ENCODE assay signal across 21 cellular contexts in genomic region chr22:50264104-50264745, GRCh38.
"Had no signal": no experiment of that assay in that cellular context is flagged by ENCODE, and none has a peak within 500 bp of the region (broad histone marks: within the 10 kb centered on the region; RNA-seq: fewer than 3 reads in every experiment).

No MANE protein-coding gene starts in this region.

- H3K4me3 Mint-ChIP-seq: activated naive CD4-positive, alpha-beta T cell treated with anti-CD3 and anti-CD28 coated beads, Interleukin-2, amount 50 U/mL, for 24 hours; activated naive CD8-positive, alpha-beta T cell treated with anti-CD3 and anti-CD28 coated beads, Interleukin-2, amount 50 U/mL, for 24 hours; activated T-cell treated with anti-CD3 and anti-CD28 coated beads, Interleukin-2, amount 50 U/mL, for 24 hours; activated T-helper 17 cell treated with anti-CD3 and anti-CD28 coated beads, Interleukin-2, amount 50 U/mL, for 72 hours; natural killer cell treated with Interleukin-12 subunit alpha and Interleukin-12 subunit beta and Interleukin-15 and Interleukin-18, amount 100 ng/mL, for 72 hours had no signal

- H3K27ac ChIP-seq: esophagus squamous epithelium, parathyroid adenoma, spleen, testis, transverse colon had no signal

- ATAC-seq: activated naive CD8-positive, alpha-beta T cell treated with anti-CD3 and anti-CD28 coated beads, Interleukin-2, amount 50 U/mL, for 24 hours; activated T-helper 17 cell treated with anti-CD3 and anti-CD28 coated beads, Interleukin-2, amount 50 U/mL, for 72 hours; left ventricle myocardium superior; mucosa of descending colon; natural killer cell treated with Interleukin-12 subunit alpha and Interleukin-12 subunit beta and Interleukin-15 and Interleukin-18, amount 100 ng/mL, for 72 hours; right cardiac atrium had no signal

- H3K9me3 ChIP-seq: esophagus squamous epithelium, mucosa of descending colon, testis, transverse colon had no signal

- H2AFZ ChIP-seq: parathyroid adenoma had no signal

- H3K27me3 ChIP-seq: testis had no signal

- H3K36me3 Mint-ChIP-seq: activated naive CD4-positive, alpha-beta T cell treated with anti-CD3 and anti-CD28 coated beads, Interleukin-2, amount 50 U/mL, for 24 hours; natural killer cell treated with Interleukin-12 subunit alpha and Interleukin-12 subunit beta and Interleukin-15 and Interleukin-18, amount 100 ng/mL, for 72 hours had no signal

- H3K27ac Mint-ChIP-seq: activated naive CD4-positive, alpha-beta T cell treated with anti-CD3 and anti-CD28 coated beads, Interleukin-2, amount 50 U/mL, for 24 hours; activated naive CD8-positive, alpha-beta T cell treated with anti-CD3 and anti-CD28 coated beads, Interleukin-2, amount 50 U/mL, for 24 hours; activated T-cell treated with anti-CD3 and anti-CD28 coated beads, Interleukin-2, amount 50 U/mL, for 24 hours; activated T-helper 17 cell treated with anti-CD3 and anti-CD28 coated beads, Interleukin-2, amount 50 U/mL, for 72 hours; natural killer cell treated with Interleukin-12 subunit alpha and Interleukin-12 subunit beta and Interleukin-15 and Interleukin-18, amount 100 ng/mL, for 72 hours had no signal

- DNase-seq: activated CD4-positive, alpha-beta T cell treated with anti-CD3 and anti-CD28 coated beads for 4 hours; activated CD4-positive, alpha-beta T cell treated with anti-CD3 and anti-CD28 coated beads, Interleukin-2, amount 50 U/mL, for 4 hours; activated CD4-positive, CD25-positive, alpha-beta regulatory T cell; activated CD8-positive, alpha-beta memory T cell treated with anti-CD3 and anti-CD28 coated beads, Interleukin-2, amount 50 U/mL, for 48 hours; activated naive CD8-positive, alpha-beta T cell treated with anti-CD3 and anti-CD28 coated beads, Interleukin-2, amount 50 U/mL, for 24 hours; activated T-cell treated with anti-CD3 and anti-CD28 coated beads, Interleukin-2, amount 50 U/mL, for 24 hours; central memory CD4-positive, alpha-beta T cell; esophagus squamous epithelium; foreskin melanocyte; islet precursor cell; left ventricle myocardium superior; mucosa of descending colon; right cardiac atrium; spleen; stimulated activated naive CD4-positive, alpha-beta T cell; testis; transverse colon had no signal

- H3K4me3 ChIP-seq: esophagus squamous epithelium, mucosa of descending colon, spleen, testis, transverse colon had no signal

- H3K36me3 ChIP-seq: esophagus squamous epithelium, transverse colon had no signal

- H3K9ac ChIP-seq: parathyroid adenoma had no signal

- H3K79me2 ChIP-seq: parathyroid adenoma had no signal

- H3K9me3 Mint-ChIP-seq: activated naive CD4-positive, alpha-beta T cell treated with anti-CD3 and anti-CD28 coated beads, Interleukin-2, amount 50 U/mL, for 24 hours; activated naive CD8-positive, alpha-beta T cell treated with anti-CD3 and anti-CD28 coated beads, Interleukin-2, amount 50 U/mL, for 24 hours; activated T-cell treated with anti-CD3 and anti-CD28 coated beads, Interleukin-2, amount 50 U/mL, for 24 hours; activated T-helper 17 cell treated with anti-CD3 and anti-CD28 coated beads, Interleukin-2, amount 50 U/mL, for 72 hours; natural killer cell treated with Interleukin-12 subunit alpha and Interleukin-12 subunit beta and Interleukin-15 and Interleukin-18, amount 100 ng/mL, for 72 hours had no signal

- H3K4me1 Mint-ChIP-seq: activated T-helper 17 cell treated with anti-CD3 and anti-CD28 coated beads, Interleukin-2, amount 50 U/mL, for 72 hours had no signal
